In the genomic region with DNA sequence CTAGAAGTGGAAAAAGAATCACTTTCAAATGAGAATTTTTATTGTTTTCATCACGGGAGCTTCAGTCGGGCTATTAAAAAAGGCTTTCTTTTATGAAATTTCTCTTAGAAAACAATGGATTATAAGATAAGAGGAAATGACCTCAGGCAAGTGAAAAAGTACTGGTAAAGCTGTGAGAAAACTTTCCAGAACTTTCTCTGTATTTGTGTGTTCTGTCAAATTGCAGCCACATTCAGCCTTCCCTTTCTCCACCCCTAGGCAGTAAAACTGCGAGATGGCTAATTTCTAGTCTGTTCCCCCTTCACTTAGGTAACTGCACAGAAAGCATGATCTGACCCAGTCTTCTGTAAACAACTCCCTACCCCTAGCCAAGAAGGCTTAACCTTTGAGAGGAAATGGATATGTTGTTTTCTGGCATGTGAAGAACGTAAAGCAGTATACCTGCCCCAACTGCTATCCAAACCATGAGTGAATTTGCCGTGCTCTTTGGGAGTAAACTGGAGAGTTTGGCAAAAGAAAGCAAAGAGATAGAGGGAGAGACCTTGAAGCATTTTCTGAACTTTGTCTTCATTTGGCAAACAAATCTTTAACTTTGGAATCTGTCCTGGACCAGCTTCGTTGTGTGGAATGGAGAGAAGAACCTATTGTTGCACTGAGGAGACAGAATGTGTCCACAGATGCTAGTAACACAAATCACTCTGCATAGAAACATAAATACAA, we compare ENCODE assay signal across 1 cellular context.
TF ChIP-seq lines count a peak whose summit lies in the region.

No MANE protein-coding gene starts in this region.

TF ChIP-seq in HepG2, 621 proteins besides CTCF, POLR2A, EP300 and RAD21 (continued from another document):
- TF ChIP-seq, protein P1, sequence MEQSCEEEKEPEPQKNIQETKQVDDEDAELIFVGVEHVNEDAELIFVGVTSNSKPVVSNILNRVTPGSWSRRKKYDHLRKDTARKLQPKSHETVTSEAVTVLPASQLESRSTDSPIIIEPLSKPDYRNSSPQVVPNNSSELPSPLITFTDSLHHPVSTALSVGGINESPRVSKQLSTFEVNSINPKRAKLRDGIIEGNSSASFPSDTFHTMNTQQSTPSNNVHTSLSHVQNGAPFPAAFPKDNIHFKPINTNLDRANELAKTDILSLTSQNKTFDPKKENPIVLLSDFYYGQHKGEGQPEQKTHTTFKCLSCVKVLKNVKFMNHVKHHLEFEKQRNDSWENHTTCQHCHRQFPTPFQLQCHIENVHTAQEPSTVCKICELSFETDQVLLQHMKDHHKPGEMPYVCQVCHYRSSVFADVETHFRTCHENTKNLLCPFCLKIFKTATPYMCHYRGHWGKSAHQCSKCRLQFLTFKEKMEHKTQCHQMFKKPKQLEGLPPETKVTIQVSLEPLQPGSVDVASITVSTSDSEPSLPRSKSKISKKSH (CRISPR knock-in tag; IDR thresholded peaks at IDR 0.05; ENCODE audit: borderline replicate concordance): no peak
- TF ChIP-seq, protein P2, sequence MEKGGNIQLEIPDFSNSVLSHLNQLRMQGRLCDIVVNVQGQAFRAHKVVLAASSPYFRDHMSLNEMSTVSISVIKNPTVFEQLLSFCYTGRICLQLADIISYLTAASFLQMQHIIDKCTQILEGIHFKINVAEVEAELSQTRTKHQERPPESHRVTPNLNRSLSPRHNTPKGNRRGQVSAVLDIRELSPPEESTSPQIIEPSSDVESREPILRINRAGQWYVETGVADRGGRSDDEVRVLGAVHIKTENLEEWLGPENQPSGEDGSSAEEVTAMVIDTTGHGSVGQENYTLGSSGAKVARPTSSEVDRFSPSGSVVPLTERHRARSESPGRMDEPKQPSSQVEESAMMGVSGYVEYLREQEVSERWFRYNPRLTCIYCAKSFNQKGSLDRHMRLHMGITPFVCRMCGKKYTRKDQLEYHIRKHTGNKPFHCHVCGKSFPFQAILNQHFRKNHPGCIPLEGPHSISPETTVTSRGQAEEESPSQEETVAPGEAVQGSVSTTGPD (CRISPR knock-in tag; IDR thresholded peaks at IDR 0.05): 0 out of 2 replicates have a peak, but pooled peaks have one; percentile 41
- TF ChIP-seq PAWR (CRISPR knock-in tag; IDR thresholded peaks at IDR 0.05; ENCODE audit: borderline replicate concordance): no peak
- TF ChIP-seq, protein P3, sequence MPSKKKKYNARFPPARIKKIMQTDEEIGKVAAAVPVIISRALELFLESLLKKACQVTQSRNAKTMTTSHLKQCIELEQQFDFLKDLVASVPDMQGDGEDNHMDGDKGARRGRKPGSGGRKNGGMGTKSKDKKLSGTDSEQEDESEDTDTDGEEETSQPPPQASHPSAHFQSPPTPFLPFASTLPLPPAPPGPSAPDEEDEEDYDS (CRISPR knock-in tag; IDR thresholded peaks at IDR 0.05): no peak
- no peak for TF ChIP-seq ZNF44 (CRISPR knock-in tag; IDR thresholded peaks at IDR 0.05)
